18 cellular contexts compared by ENCODE assay signal in genomic region chr17:54666559-54666958, GRCh38.
A peak's percentile ranks its signal among the peaks of the same experiment; 100 is the strongest.
DNase-seq lines count a peak whose midpoint lies in the region; ATAC-seq, FAIRE-seq and TF ChIP-seq lines count a peak whose summit lies in the region.
"Had no signal": no experiment of that assay in that cellular context is flagged by ENCODE, and none has a peak within 500 bp of the region (broad histone marks: within the 10 kb centered on the region; RNA-seq: fewer than 3 reads in every experiment).

No MANE protein-coding gene starts in this region.

- no peak overlapping the region for H3K9ac ChIP-seq in HepG2 (ENCODE audit: insufficient read depth, low read depth, low read length)
- no peak overlapping the region for H3K9ac ChIP-seq in mesendoderm (ENCODE audit: low read length)

- H2BK15ac ChIP-seq in mesendoderm (replicated peaks; ENCODE audit: low read depth) = no peak overlapping the region

- ATAC-seq in HepG2 = no peak
- no peak for ATAC-seq in right lobe of liver
- no peak for ATAC-seq in activated T-helper 17 cell treated with anti-CD3 and anti-CD28 coated beads, Interleukin-2, amount 50 U/mL, for 72 hours (replicated peaks)
- ATAC-seq: CD8-positive, alpha-beta T cell; K562 had no signal

- TF ChIP-seq CTCF in HepG2 (CRISPR knock-in tag; IDR thresholded peaks at IDR 0.05) = no peak
- TF ChIP-seq CTCF in right lobe of liver (IDR thresholded peaks at IDR 0.05) = no peak
- no peak for TF ChIP-seq CTCF in BE2C (IDR thresholded peaks at IDR 0.05; ENCODE audit: low read depth, low read length)

- CTCF ChIA-PET in HepG2 (lab: Yijun Ruan, JAX; ENCODE audit: low intra/inter-chr PET ratio, low total read pairs) = no interaction called here

- intact Hi-C loops in HepG2 (cut with micrococcal nuclease; ENCODE audit: unreplicated experiment) = no loop called here
- intact Hi-C loops in right lobe of liver (cut with DNase I) = no loop called here

- in situ Hi-C loops in HepG2 (cut with HindIII; ENCODE audit: extremely low pct_ligation_motif_present, low pct_unique_long_range_greater_than_20kb) = no loop called here

- no peak for TF ChIP-seq RAD21 in HepG2 (CRISPR knock-in tag; IDR thresholded peaks at IDR 0.05)

- H3K4me3 Mint-ChIP-seq in activated T-helper 17 cell treated with anti-CD3 and anti-CD28 coated beads, Interleukin-2, amount 50 U/mL, for 72 hours = no peak overlapping the region
- H3K4me3 Mint-ChIP-seq: CD14-positive monocyte; CD8-positive, alpha-beta T cell; HFFc6 had no signal

- no peaks in the 10 kb centered on the region for H3K27me3 ChIP-seq in HepG2 (ENCODE audit: control insufficient read depth in 1 of 2, insufficient read depth in 2 of 2, low read length in 2 of 2)
- H3K27me3 ChIP-seq in right lobe of liver = no peaks in the 10 kb centered on the region
- no peaks in the 10 kb centered on the region for H3K27me3 ChIP-seq in mesendoderm (ENCODE audit: insufficient read depth, low read length, poor library complexity)
- H3K27me3 ChIP-seq in BE2C = no peaks in the 10 kb centered on the region

- TF ChIP-seq POLR2A in HepG2 (IDR thresholded peaks at IDR 0.05; ENCODE audit: insufficient read depth in 1 of 2, low read depth in 2 of 2, low read length in 2 of 2) (no peak), right lobe of liver (IDR thresholded peaks at IDR 0.05) (no peak)

- no peak for DNase-seq in HepG2 (ENCODE audit: low spot score)
- no peak for DNase-seq in right lobe of liver
- peak; percentile 1 for DNase-seq in RKO (ENCODE audit: low spot score)
- DNase-seq in mesendoderm = peak; percentile 52
- no peak for DNase-seq in effector CD4-positive, alpha-beta T cell
- no peak for DNase-seq in BE2C
- DNase-seq: CD8-positive, alpha-beta T cell; COR-L47; DMS153; GF-D8; HCEC 1CT; HFFc6 had no signal

- H3K79me2 ChIP-seq in HepG2 (ENCODE audit: insufficient read depth, low read length) (no peaks in the 10 kb centered on the region), mesendoderm (ENCODE audit: control insufficient read depth, insufficient read depth, low read length) (no peaks in the 10 kb centered on the region)

- no peak overlapping the region for H3K18ac ChIP-seq in mesendoderm (ENCODE audit: low read length)

- no peak overlapping the region for H3K27ac Mint-ChIP-seq in activated T-helper 17 cell treated with anti-CD3 and anti-CD28 coated beads, Interleukin-2, amount 50 U/mL, for 72 hours
- H3K27ac Mint-ChIP-seq: CD14-positive monocyte; CD8-positive, alpha-beta T cell; HFFc6 had no signal

- no peak overlapping the region for H4K8ac ChIP-seq in mesendoderm (ENCODE audit: low read depth, low read length)

- H3K27ac ChIP-seq in HepG2 (ENCODE audit: extremely low read length, insufficient read depth, low read length) (no peak overlapping the region), right lobe of liver (no peak overlapping the region), mesendoderm (ENCODE audit: low read depth, low read length) (no peak overlapping the region)

- no peak overlapping the region for H3K56ac ChIP-seq in mesendoderm (ENCODE audit: low read length)

- H3K4me1 Mint-ChIP-seq in activated T-helper 17 cell treated with anti-CD3 and anti-CD28 coated beads, Interleukin-2, amount 50 U/mL, for 72 hours = no peaks in the 10 kb centered on the region
- H3K4me1 Mint-ChIP-seq: CD14-positive monocyte had no signal

- H3K9me3 ChIP-seq in HepG2 (ENCODE audit: low read length) (peaks cover 34% of the 10 kb centered on the region), right lobe of liver (no peaks in the 10 kb centered on the region), BE2C (no peaks in the 10 kb centered on the region)

- H2AFZ ChIP-seq in HepG2 (ENCODE audit: low read length) = no peak overlapping the region

- POLR2A ChIA-PET in HepG2 (lab: Yijun Ruan, JAX) = no interaction called here

- no TSS peak for BruUV-seq in HepG2 (replicated peaks; lab: Mats Ljungman, UMichigan)

- H3K9me3 Mint-ChIP-seq in activated T-helper 17 cell treated with anti-CD3 and anti-CD28 coated beads, Interleukin-2, amount 50 U/mL, for 72 hours = peaks cover 10% of the 10 kb centered on the region
- H3K9me3 Mint-ChIP-seq: CD8-positive, alpha-beta T cell had no signal

- H3K4me3 ChIP-seq in HepG2 (replicated peaks in 1 of 3; ENCODE audit: insufficient read depth in 1 of 3, low read depth in 2 of 3, low read length in 3 of 3) (no peak overlapping the region), right lobe of liver (no peak overlapping the region), mesendoderm (ENCODE audit: low read length) (no peak overlapping the region), BE2C (ENCODE audit: low read depth, low read length) (no peak overlapping the region)
- H3K4me3 ChIP-seq: K562 had no signal

- H3K36me3 ChIP-seq in HepG2 (replicated peaks in 1 of 2; ENCODE audit: control insufficient read depth in 1 of 2, insufficient read depth in 2 of 2, low read length in 2 of 2) = no peaks in the 10 kb centered on the region
- H3K36me3 ChIP-seq in right lobe of liver = no peaks in the 10 kb centered on the region
- no peaks in the 10 kb centered on the region for H3K36me3 ChIP-seq in mesendoderm (ENCODE audit: control insufficient read depth, insufficient read depth, low read length)
- H3K36me3 ChIP-seq in BE2C = no peaks in the 10 kb centered on the region

- TF ChIP-seq EP300 in HepG2 (IDR thresholded peaks at IDR 0.05; ENCODE audit: low read depth in 2 of 2, low read length in 2 of 2) (no peak), HepG2 (CRISPR knock-in tag; IDR thresholded peaks at IDR 0.05; ENCODE audit: borderline replicate concordance) (no peak)

- H3K4ac ChIP-seq in mesendoderm (ENCODE audit: low read depth, low read length) = no peak overlapping the region

- FAIRE-seq in HepG2 (lab: Jason Lieb, UNC) = peak; percentile 12
- FAIRE-seq: D721Med, GM19239, H1, K562 had no signal

- H3K27me3 Mint-ChIP-seq in activated T-helper 17 cell treated with anti-CD3 and anti-CD28 coated beads, Interleukin-2, amount 50 U/mL, for 72 hours = no peaks in the 10 kb centered on the region

- WGBS in HepG2 (ENCODE audit: low lambda C conversion rate) = 2% methylated on average over 4 of the region's 4 CpGs
- 87% methylated on average over 4 of the region's 4 CpGs for WGBS in right lobe of liver (ENCODE audit: insufficient coverage, low coverage, low lambda C conversion rate, missing lambda C conversion rate)
- WGBS in mesendoderm (ENCODE audit: extremely low coverage, insufficient coverage, low lambda C conversion rate) = no CpG with 5 or more reads among the region's 4 CpGs

- no peaks in the 10 kb centered on the region for H4K20me1 ChIP-seq in HepG2 (ENCODE audit: insufficient read depth, low read length)

- H3K4me1 ChIP-seq in HepG2 (ENCODE audit: insufficient read depth, low read length) = no peaks in the 10 kb centered on the region
- no peaks in the 10 kb centered on the region for H3K4me1 ChIP-seq in right lobe of liver
- H3K4me1 ChIP-seq in mesendoderm (ENCODE audit: control insufficient read depth, low read depth, low read length) = no peaks in the 10 kb centered on the region
- no peaks in the 10 kb centered on the region for H3K4me1 ChIP-seq in BE2C

- H3K4me2 ChIP-seq in HepG2 (ENCODE audit: low read depth, low read length) = no peak overlapping the region
- H3K4me2 ChIP-seq in mesendoderm (ENCODE audit: low read length) = no peak overlapping the region

- no peaks in the 10 kb centered on the region for H3K36me3 Mint-ChIP-seq in activated T-helper 17 cell treated with anti-CD3 and anti-CD28 coated beads, Interleukin-2, amount 50 U/mL, for 72 hours (ENCODE audit: low read depth)
- H3K36me3 Mint-ChIP-seq: CD14-positive monocyte; CD8-positive, alpha-beta T cell had no signal

- no peaks in the 10 kb centered on the region for H3K79me1 ChIP-seq in mesendoderm (ENCODE audit: low read length)

- H2BK120ac ChIP-seq in mesendoderm (ENCODE audit: low read depth, low read length) = no peak overlapping the region

- no peak overlapping the region for H4K5ac ChIP-seq in mesendoderm (ENCODE audit: low read length)

- no peak overlapping the region for H3K23ac ChIP-seq in mesendoderm (ENCODE audit: low read length)

- H2AK5ac ChIP-seq in mesendoderm (ENCODE audit: low read length) = no peak overlapping the region

- no peak overlapping the region for H2BK5ac ChIP-seq in mesendoderm (ENCODE audit: low read length)

TF ChIP-seq in HepG2, 621 proteins besides CTCF, POLR2A, EP300 and RAD21:
- no peak for TF ChIP-seq ATRX (CRISPR knock-in tag; IDR thresholded peaks at IDR 0.05; ENCODE audit: borderline replicate concordance)

Comparison
In these comparisons a context has a peak if more than half of its experiments do, and no peak if none do; other contexts are left out.
1. DNase-seq: peak in RKO (single experiment) and mesendoderm (single experiment); none in HepG2 (single experiment), right lobe of liver (0 of 3), effector CD4-positive, alpha-beta T cell (single experiment) and BE2C (single experiment).